In the genomic region with DNA sequence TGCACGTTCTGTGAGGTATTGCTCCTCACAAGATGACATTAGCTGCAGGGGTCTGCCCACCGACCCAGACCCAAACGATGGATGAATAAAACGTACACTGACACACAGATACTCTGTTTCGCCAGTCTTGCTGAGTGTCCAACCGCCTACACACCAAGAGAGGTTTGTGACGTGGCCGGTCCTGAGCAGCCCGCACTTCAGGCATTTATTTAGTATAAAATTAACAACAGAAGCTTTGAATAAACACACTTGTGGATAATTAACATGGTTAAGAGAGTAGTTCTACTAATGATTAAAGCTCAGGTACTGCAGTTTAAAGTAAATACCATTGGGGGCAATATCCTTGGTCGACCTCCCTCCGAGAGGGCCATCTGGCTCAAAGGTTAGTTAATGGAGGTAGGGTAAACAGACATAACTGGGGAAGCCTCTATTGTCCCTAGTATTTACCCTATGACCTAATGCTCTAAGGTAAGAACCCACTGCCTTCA, we compare ENCODE assay signal across 1 cellular context.
TF ChIP-seq lines count a peak whose summit lies in the region.

No MANE protein-coding gene starts in this region.

TF ChIP-seq in HepG2, 621 proteins besides CTCF, POLR2A, EP300 and RAD21 (continued from another document and continues in another):
- TF ChIP-seq, protein P1, sequence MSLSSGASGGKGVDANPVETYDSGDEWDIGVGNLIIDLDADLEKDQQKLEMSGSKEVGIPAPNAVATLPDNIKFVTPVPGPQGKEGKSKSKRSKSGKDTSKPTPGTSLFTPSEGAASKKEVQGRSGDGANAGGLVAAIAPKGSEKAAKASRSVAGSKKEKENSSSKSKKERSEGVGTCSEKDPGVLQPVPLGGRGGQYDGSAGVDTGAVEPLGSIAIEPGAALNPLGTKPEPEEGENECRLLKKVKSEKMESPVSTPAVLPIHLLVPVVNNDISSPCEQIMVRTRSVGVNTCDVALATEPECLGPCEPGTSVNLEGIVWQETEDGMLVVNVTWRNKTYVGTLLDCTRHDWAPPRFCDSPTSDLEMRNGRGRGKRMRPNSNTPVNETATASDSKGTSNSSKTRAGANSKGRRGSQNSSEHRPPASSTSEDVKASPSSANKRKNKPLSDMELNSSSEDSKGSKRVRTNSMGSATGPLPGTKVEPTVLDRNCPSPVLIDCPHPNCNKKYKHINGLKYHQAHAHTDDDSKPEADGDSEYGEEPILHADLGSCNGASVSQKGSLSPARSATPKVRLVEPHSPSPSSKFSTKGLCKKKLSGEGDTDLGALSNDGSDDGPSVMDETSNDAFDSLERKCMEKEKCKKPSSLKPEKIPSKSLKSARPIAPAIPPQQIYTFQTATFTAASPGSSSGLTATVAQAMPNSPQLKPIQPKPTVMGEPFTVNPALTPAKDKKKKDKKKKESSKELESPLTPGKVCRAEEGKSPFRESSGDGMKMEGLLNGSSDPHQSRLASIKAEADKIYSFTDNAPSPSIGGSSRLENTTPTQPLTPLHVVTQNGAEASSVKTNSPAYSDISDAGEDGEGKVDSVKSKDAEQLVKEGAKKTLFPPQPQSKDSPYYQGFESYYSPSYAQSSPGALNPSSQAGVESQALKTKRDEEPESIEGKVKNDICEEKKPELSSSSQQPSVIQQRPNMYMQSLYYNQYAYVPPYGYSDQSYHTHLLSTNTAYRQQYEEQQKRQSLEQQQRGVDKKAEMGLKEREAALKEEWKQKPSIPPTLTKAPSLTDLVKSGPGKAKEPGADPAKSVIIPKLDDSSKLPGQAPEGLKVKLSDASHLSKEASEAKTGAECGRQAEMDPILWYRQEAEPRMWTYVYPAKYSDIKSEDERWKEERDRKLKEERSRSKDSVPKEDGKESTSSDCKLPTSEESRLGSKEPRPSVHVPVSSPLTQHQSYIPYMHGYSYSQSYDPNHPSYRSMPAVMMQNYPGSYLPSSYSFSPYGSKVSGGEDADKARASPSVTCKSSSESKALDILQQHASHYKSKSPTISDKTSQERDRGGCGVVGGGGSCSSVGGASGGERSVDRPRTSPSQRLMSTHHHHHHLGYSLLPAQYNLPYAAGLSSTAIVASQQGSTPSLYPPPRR (CRISPR knock-in tag; IDR thresholded peaks at IDR 0.05; ENCODE audit: borderline replicate concordance), result peak; percentile 97
- TF ChIP-seq SUZ12 (IDR thresholded peaks at IDR 0.05; ENCODE audit: low read depth, low read length) (no peak), BRCA1 (CRISPR knock-in tag; IDR thresholded peaks at IDR 0.05) (peak; percentile 66; the same call in 1 of the 2 replicates), CBX2 (IDR thresholded peaks at IDR 0.05; ENCODE audit: low read depth, low read length) (no peak), CBX2 (CRISPR knock-in tag; IDR thresholded peaks at IDR 0.05; ENCODE audit: low read depth) (no peak), ZNF331 (CRISPR knock-in tag; IDR thresholded peaks at IDR 0.05) (peak; percentile 77), IKZF4 (CRISPR knock-in tag; IDR thresholded peaks at IDR 0.05; ENCODE audit: borderline replicate concordance, low read depth, not compliant biosample characterization) (no peak), SP2 (CRISPR knock-in tag; IDR thresholded peaks at IDR 0.05) (no peak), AGO1 (IDR thresholded peaks at IDR 0.05; ENCODE audit: low read depth, low read length, poor library complexity, severe bottlenecking) (no peak), AHR (CRISPR knock-in tag; IDR thresholded peaks at IDR 0.05) (no peak), NFE2L2 (IDR thresholded peaks at IDR 0.05; ENCODE audit: low read length) (no peak), GFI1 (CRISPR knock-in tag; IDR thresholded peaks at IDR 0.05; ENCODE audit: borderline replicate concordance) (peak; percentile 66), GTF2F1 (IDR thresholded peaks at IDR 0.05; ENCODE audit: low read length) (no peak), TAF15 (IDR thresholded peaks at IDR 0.05; ENCODE audit: low read depth, low read length, poor library complexity, severe bottlenecking) (no peak), ZNF772 (CRISPR knock-in tag; IDR thresholded peaks at IDR 0.05) (peak; percentile 79), KDM5A (IDR thresholded peaks at IDR 0.05; ENCODE audit: borderline replicate concordance, low read length) (no peak), EZH2 (conservative IDR thresholded peaks at IDR 0.05; ENCODE audit: low read depth, low read length) (no peak), REL (CRISPR knock-in tag; conservative IDR thresholded peaks at IDR 0.05) (no peak), TSC22D2 (CRISPR knock-in tag; IDR thresholded peaks at IDR 0.05; ENCODE audit: borderline replicate concordance) (no peak), PAWR (CRISPR knock-in tag; IDR thresholded peaks at IDR 0.05; ENCODE audit: borderline replicate concordance) (no peak), GABPB1 (CRISPR knock-in tag; IDR thresholded peaks at IDR 0.05) (no peak), ATF7 (IDR thresholded peaks at IDR 0.05) (peak; percentile 89), ATF7 (CRISPR knock-in tag; IDR thresholded peaks at IDR 0.05) (peak; percentile 92; the same call in 1 of the 2 replicates), BHLHE40 (IDR thresholded peaks at IDR 0.05; ENCODE audit: low read length) (no peak), ZNF263 (CRISPR knock-in tag; IDR thresholded peaks at IDR 0.05) (no peak), KDM5B (CRISPR knock-in tag; IDR thresholded peaks at IDR 0.05; ENCODE audit: borderline replicate concordance) (no peak), RAD51 (IDR thresholded peaks at IDR 0.05; ENCODE audit: borderline replicate concordance) (no peak), TAF1 (CRISPR knock-in tag; IDR thresholded peaks at IDR 0.05) (no peak; the same call in 1 of the 2 replicates), CBX1 (IDR thresholded peaks at IDR 0.05; ENCODE audit: low read depth) (no peak), ZBTB42 (CRISPR knock-in tag; IDR thresholded peaks at IDR 0.05) (no peak), SNRNP70 (IDR thresholded peaks at IDR 0.05; ENCODE audit: low read depth, low read length) (no peak), ARNT2 (CRISPR knock-in tag; IDR thresholded peaks at IDR 0.05; ENCODE audit: low read depth) (0 out of 2 replicates have a peak, but pooled peaks have one; percentile 46), ZC3H4 (CRISPR knock-in tag; IDR thresholded peaks at IDR 0.05; ENCODE audit: borderline replicate concordance) (no peak), HOXD1 (CRISPR knock-in tag; IDR thresholded peaks at IDR 0.05) (no peak; the same call in 1 of the 2 replicates)
- TF ChIP-seq, protein P2, sequence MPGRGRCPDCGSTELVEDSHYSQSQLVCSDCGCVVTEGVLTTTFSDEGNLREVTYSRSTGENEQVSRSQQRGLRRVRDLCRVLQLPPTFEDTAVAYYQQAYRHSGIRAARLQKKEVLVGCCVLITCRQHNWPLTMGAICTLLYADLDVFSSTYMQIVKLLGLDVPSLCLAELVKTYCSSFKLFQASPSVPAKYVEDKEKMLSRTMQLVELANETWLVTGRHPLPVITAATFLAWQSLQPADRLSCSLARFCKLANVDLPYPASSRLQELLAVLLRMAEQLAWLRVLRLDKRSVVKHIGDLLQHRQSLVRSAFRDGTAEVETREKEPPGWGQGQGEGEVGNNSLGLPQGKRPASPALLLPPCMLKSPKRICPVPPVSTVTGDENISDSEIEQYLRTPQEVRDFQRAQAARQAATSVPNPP (CRISPR knock-in tag; IDR thresholded peaks at IDR 0.05), result peak; percentile 30; the same call in 1 of the 2 replicates
- TF ChIP-seq, protein P3, sequence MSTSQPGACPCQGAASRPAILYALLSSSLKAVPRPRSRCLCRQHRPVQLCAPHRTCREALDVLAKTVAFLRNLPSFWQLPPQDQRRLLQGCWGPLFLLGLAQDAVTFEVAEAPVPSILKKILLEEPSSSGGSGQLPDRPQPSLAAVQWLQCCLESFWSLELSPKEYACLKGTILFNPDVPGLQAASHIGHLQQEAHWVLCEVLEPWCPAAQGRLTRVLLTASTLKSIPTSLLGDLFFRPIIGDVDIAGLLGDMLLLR (CRISPR knock-in tag; IDR thresholded peaks at IDR 0.05), result no peak
- TF ChIP-seq, protein P4, sequence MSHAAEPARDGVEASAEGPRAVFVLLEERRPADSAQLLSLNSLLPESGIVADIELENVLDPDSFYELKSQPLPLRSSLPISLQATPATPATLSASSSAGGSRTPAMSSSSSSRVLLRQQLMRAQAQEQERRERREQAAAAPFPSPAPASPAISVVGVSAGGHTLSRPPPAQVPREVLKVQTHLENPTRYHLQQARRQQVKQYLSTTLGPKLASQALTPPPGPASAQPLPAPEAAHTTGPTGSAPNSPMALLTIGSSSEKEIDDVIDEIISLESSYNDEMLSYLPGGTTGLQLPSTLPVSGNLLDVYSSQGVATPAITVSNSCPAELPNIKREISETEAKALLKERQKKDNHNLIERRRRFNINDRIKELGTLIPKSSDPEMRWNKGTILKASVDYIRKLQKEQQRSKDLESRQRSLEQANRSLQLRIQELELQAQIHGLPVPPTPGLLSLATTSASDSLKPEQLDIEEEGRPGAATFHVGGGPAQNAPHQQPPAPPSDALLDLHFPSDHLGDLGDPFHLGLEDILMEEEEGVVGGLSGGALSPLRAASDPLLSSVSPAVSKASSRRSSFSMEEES (CRISPR knock-in tag; IDR thresholded peaks at IDR 0.05), result peak; percentile 57
- TF ChIP-seq, protein P5, sequence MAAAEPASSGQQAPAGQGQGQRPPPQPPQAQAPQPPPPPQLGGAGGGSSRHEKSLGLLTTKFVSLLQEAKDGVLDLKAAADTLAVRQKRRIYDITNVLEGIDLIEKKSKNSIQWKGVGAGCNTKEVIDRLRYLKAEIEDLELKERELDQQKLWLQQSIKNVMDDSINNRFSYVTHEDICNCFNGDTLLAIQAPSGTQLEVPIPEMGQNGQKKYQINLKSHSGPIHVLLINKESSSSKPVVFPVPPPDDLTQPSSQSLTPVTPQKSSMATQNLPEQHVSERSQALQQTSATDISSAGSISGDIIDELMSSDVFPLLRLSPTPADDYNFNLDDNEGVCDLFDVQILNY (CRISPR knock-in tag; conservative IDR thresholded peaks at IDR 0.05), result no peak
- TF ChIP-seq, protein P6, sequence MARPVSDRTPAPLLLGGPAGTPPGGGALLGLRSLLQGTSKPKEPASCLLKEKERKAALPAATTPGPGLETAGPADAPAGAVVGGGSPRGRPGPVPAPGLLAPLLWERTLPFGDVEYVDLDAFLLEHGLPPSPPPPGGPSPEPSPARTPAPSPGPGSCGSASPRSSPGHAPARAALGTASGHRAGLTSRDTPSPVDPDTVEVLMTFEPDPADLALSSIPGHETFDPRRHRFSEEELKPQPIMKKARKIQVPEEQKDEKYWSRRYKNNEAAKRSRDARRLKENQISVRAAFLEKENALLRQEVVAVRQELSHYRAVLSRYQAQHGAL (CRISPR knock-in tag; IDR thresholded peaks at IDR 0.05; ENCODE audit: not compliant biosample characterization), result no peak
- TF ChIP-seq, protein P7, sequence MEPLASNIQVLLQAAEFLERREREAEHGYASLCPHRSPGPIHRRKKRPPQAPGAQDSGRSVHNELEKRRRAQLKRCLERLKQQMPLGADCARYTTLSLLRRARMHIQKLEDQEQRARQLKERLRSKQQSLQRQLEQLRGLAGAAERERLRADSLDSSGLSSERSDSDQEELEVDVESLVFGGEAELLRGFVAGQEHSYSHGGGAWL (CRISPR knock-in tag; IDR thresholded peaks at IDR 0.05), result no peak
- TF ChIP-seq, protein P8, sequence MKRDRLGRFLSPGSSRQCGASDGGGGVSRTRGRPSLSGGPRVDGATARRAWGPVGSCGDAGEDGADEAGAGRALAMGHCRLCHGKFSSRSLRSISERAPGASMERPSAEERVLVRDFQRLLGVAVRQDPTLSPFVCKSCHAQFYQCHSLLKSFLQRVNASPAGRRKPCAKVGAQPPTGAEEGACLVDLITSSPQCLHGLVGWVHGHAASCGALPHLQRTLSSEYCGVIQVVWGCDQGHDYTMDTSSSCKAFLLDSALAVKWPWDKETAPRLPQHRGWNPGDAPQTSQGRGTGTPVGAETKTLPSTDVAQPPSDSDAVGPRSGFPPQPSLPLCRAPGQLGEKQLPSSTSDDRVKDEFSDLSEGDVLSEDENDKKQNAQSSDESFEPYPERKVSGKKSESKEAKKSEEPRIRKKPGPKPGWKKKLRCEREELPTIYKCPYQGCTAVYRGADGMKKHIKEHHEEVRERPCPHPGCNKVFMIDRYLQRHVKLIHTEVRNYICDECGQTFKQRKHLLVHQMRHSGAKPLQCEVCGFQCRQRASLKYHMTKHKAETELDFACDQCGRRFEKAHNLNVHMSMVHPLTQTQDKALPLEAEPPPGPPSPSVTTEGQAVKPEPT (CRISPR knock-in tag; IDR thresholded peaks at IDR 0.05; ENCODE audit: low read depth), result no peak
- TF ChIP-seq, protein P9, sequence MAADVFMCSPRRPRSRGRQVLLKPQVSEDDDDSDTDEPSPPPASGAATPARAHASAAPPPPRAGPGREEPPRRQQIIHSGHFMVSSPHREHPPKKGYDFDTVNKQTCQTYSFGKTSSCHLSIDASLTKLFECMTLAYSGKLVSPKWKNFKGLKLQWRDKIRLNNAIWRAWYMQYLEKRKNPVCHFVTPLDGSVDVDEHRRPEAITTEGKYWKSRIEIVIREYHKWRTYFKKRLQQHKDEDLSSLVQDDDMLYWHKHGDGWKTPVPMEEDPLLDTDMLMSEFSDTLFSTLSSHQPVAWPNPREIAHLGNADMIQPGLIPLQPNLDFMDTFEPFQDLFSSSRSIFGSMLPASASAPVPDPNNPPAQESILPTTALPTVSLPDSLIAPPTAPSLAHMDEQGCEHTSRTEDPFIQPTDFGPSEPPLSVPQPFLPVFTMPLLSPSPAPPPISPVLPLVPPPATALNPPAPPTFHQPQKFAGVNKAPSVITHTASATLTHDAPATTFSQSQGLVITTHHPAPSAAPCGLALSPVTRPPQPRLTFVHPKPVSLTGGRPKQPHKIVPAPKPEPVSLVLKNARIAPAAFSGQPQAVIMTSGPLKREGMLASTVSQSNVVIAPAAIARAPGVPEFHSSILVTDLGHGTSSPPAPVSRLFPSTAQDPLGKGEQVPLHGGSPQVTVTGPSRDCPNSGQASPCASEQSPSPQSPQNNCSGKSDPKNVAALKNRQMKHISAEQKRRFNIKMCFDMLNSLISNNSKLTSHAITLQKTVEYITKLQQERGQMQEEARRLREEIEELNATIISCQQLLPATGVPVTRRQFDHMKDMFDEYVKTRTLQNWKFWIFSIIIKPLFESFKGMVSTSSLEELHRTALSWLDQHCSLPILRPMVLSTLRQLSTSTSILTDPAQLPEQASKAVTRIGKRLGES (CRISPR knock-in tag; IDR thresholded peaks at IDR 0.05; ENCODE audit: borderline replicate concordance), result no peak
- TF ChIP-seq, protein P10, sequence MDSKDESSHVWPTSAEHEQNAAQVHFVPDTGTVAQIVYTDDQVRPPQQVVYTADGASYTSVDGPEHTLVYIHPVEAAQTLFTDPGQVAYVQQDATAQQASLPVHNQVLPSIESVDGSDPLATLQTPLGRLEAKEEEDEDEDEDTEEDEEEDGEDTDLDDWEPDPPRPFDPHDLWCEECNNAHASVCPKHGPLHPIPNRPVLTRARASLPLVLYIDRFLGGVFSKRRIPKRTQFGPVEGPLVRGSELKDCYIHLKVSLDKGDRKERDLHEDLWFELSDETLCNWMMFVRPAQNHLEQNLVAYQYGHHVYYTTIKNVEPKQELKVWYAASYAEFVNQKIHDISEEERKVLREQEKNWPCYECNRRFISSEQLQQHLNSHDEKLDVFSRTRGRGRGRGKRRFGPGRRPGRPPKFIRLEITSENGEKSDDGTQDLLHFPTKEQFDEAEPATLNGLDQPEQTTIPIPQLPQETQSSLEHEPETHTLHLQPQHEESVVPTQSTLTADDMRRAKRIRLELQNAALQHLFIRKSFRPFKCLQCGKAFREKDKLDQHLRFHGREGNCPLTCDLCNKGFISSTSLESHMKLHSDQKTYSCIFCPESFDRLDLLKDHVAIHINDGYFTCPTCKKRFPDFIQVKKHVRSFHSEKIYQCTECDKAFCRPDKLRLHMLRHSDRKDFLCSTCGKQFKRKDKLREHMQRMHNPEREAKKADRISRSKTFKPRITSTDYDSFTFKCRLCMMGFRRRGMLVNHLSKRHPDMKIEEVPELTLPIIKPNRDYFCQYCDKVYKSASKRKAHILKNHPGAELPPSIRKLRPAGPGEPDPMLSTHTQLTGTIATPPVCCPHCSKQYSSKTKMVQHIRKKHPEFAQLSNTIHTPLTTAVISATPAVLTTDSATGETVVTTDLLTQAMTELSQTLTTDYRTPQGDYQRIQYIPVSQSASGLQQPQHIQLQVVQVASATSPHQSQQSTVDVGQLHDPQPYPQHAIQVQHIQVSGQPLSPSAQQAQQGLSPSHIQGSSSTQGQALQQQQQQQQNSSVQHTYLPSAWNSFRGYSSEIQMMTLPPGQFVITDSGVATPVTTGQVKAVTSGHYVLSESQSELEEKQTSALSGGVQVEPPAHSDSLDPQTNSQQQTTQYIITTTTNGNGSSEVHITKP (CRISPR knock-in tag; IDR thresholded peaks at IDR 0.05; ENCODE audit: low read depth), result no peak
